8 cellular contexts compared by ENCODE assay signal in the genomic region with DNA sequence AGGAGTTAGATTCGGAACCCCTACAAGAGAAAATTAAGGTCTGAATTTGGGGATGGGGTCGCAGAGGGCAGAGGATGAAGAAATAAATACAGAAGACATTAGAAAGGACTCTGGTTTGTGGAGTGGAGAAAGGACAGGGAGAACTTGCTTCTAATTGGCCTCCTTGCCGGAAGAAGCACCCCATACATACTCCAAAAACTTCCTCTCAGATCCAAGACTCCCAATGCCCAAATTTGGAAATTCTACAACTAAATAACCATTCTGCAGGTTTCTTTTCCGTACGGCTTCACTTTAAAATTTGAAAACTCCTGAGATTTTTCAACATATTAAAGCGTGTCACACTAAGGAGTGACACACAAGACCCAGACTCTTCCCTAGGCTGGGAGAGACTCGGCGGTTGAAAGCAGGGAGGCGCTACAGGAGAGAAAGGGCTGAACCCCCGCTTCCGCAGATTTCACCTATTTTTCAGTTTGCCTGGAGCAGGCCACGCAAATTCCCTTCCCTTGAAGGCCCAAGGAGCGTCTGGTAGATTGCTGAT. TPM values are rescaled to one million over a fixed set of nuclear protein-coding genes. Genes with fewer than 3 reads are reported as not detected.
DNase-seq lines count a peak whose midpoint lies in the region; ATAC-seq and TF ChIP-seq lines count a peak whose summit lies in the region.

No MANE protein-coding gene starts in this region.

- peak overlapping the region; percentile 100 for H3K4me3 Mint-ChIP-seq in glutamatergic neuron (ENCODE audit: unreplicated experiment)

- peaks cover 14% of the 10 kb centered on the region for H3K9me3 Mint-ChIP-seq in glutamatergic neuron (ENCODE audit: unreplicated experiment)

- H3K36me3 ChIP-seq in rectal smooth muscle tissue (ENCODE audit: control insufficient read depth, insufficient read depth, low read length): peaks cover 17% of the 10 kb centered on the region

- POLR2A ChIA-PET in HEK293T (lab: Yijun Ruan, JAX): no interaction called here

- peak overlapping the region; percentile 96 for H3K27ac ChIP-seq in rectal smooth muscle tissue (ENCODE audit: low read depth, low read length)

- ATAC-seq in HG03571 (IDR thresholded peaks at IDR 0.05; ENCODE audit: unreplicated experiment): no peak

- H3K4me1 Mint-ChIP-seq in glutamatergic neuron (ENCODE audit: low read depth, unreplicated experiment): peaks cover 15% of the 10 kb centered on the region

- H3K9ac ChIP-seq in rectal smooth muscle tissue (ENCODE audit: low read length): peak overlapping the region; percentile 98

- CTCF ChIA-PET in HEK293T (lab: Yijun Ruan, JAX): no interaction called here

- H3K4me3 ChIP-seq in WI38 (ENCODE audit: low read depth, low read length) (peak overlapping the region; percentile 99), rectal smooth muscle tissue (ENCODE audit: low read length) (peak overlapping the region; percentile 96)

- peaks cover 12% of the 10 kb centered on the region for H3K4me1 ChIP-seq in rectal smooth muscle tissue (ENCODE audit: control insufficient read depth, insufficient read depth, low read length)

- TF ChIP-seq CTCF in WI38 (IDR thresholded peaks at IDR 0.05; ENCODE audit: low read depth, low read length) (no peak), glutamatergic neuron (IDR thresholded peaks at IDR 0.05; ENCODE audit: partially characterized antibody, unreplicated experiment) (no peak)

- H3K36me3 Mint-ChIP-seq in glutamatergic neuron (ENCODE audit: unreplicated experiment): no peaks in the 10 kb centered on the region

- peak; percentile 28 for DNase-seq in CD1c-positive myeloid dendritic cell (ENCODE audit: extremely low spot score)
- DNase-seq in HEK293T (ENCODE audit: extremely low spot score): peak; percentile 11
- DNase-seq in glutamatergic neuron: peak; percentile 22
- DNase-seq in NCI-H2196 (lab: John Stamatoyannopoulos, UW; ENCODE audit: unreplicated experiment): no peak
- no peak for DNase-seq in cortex of kidney (lab: John Stamatoyannopoulos, UW)

- H3K27ac Mint-ChIP-seq in glutamatergic neuron (ENCODE audit: unreplicated experiment): peak overlapping the region; percentile 96

- no peaks in the 10 kb centered on the region for H3K27me3 ChIP-seq in rectal smooth muscle tissue (ENCODE audit: control insufficient read depth, insufficient read depth, low read length)

- H3K27me3 Mint-ChIP-seq in glutamatergic neuron (ENCODE audit: unreplicated experiment): peaks cover 11% of the 10 kb centered on the region

TF ChIP-seq in HEK293T, 16 proteins besides CTCF, POLR2A, EP300 and RAD21:
- no peak for TF ChIP-seq L3MBTL2 (conservative IDR thresholded peaks at IDR 0.05)
- TF ChIP-seq TARDBP (IDR thresholded peaks at IDR 0.05): no peak
- TF ChIP-seq BHLHE40 (IDR thresholded peaks at IDR 0.05; ENCODE audit: borderline replicate concordance): no peak
- no peak for TF ChIP-seq NFRKB (IDR thresholded peaks at IDR 0.05)
- no peak for TF ChIP-seq CTBP1 (IDR thresholded peaks at IDR 0.05; ENCODE audit: borderline replicate concordance)
- TF ChIP-seq SUZ12 (IDR thresholded peaks at IDR 0.05): no peak
- TF ChIP-seq, protein P1, sequence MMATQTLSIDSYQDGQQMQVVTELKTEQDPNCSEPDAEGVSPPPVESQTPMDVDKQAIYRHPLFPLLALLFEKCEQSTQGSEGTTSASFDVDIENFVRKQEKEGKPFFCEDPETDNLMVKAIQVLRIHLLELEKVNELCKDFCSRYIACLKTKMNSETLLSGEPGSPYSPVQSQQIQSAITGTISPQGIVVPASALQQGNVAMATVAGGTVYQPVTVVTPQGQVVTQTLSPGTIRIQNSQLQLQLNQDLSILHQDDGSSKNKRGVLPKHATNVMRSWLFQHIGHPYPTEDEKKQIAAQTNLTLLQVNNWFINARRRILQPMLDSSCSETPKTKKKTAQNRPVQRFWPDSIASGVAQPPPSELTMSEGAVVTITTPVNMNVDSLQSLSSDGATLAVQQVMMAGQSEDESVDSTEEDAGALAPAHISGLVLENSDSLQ (IDR thresholded peaks at IDR 0.05): no peak
- no peak for TF ChIP-seq ELF4 (IDR thresholded peaks at IDR 0.05)
- TF ChIP-seq FOXK2 (IDR thresholded peaks at IDR 0.05): no peak
- no peak for TF ChIP-seq LEF1 (IDR thresholded peaks at IDR 0.05; ENCODE audit: borderline replicate concordance)
- no peak for TF ChIP-seq FOXA1 (IDR thresholded peaks at IDR 0.05)
- TF ChIP-seq SP1 (IDR thresholded peaks at IDR 0.05): no peak
- TF ChIP-seq FOXM1 (IDR thresholded peaks at IDR 0.05; ENCODE audit: borderline replicate concordance): no peak
- no peak for TF ChIP-seq ARNT (IDR thresholded peaks at IDR 0.05)
- no peak for TF ChIP-seq ZNF384 (IDR thresholded peaks at IDR 0.05)

RNA-seq across cellular contexts. Expression of a gene that starts 0.5 kb away (rescaled TPM):
- total RNA-seq in glutamatergic neuron (ENCODE audit: unreplicated experiment): 19.8 TPM

RNA-seq across cellular contexts. Expression of a gene that starts 0.9 kb away (rescaled TPM):
- 437 TPM for total RNA-seq in glutamatergic neuron (ENCODE audit: unreplicated experiment)

RNA-seq across cellular contexts. Expression of a gene that starts 37.4 kb away (rescaled TPM):
- 25.2 TPM for total RNA-seq in glutamatergic neuron (ENCODE audit: unreplicated experiment)

Comparison
In these comparisons a context has a peak if more than half of its experiments do, and no peak if none do; other contexts are left out.
1. DNase-seq: peak in CD1c-positive myeloid dendritic cell (single experiment), HEK293T (single experiment) and glutamatergic neuron (single experiment); none in NCI-H2196 (single experiment) and cortex of kidney (single experiment).